Comparison of ENCODE assay signal across 1 cellular context in genomic region chr3:129490273-129490675, GRCh38.
TF ChIP-seq lines count a peak whose summit lies in the region.

No MANE protein-coding gene starts in this region.

TF ChIP-seq in HepG2, 621 proteins besides CTCF, POLR2A, EP300 and RAD21 (continued from another document and continues in another):
- TF ChIP-seq UBTF (CRISPR knock-in tag; IDR thresholded peaks at IDR 0.05) (no peak), ZNF546 (CRISPR knock-in tag; conservative IDR thresholded peaks at IDR 0.05) (no peak), CEBPB (IDR thresholded peaks at IDR 0.05; ENCODE audit: borderline replicate concordance, low read depth, low read length) (no peak), ATF4 (CRISPR knock-in tag; IDR thresholded peaks at IDR 0.05) (no peak), ARID3A (IDR thresholded peaks at IDR 0.05; ENCODE audit: low read depth, low read length) (no peak), ZFY (CRISPR knock-in tag; IDR thresholded peaks at IDR 0.05) (no peak), JDP2 (CRISPR knock-in tag; IDR thresholded peaks at IDR 0.05; ENCODE audit: borderline replicate concordance) (no peak), ZNF430 (CRISPR knock-in tag; IDR thresholded peaks at IDR 0.05) (0 out of 2 replicates have a peak, but pooled peaks have one; percentile 62), ZNF678 (CRISPR knock-in tag; IDR thresholded peaks at IDR 0.05) (no peak), ZNF770 (CRISPR knock-in tag; IDR thresholded peaks at IDR 0.05) (no peak), PHF5A (CRISPR knock-in tag; IDR thresholded peaks at IDR 0.05; ENCODE audit: low read depth, unreplicated experiment) (no peak), HOXA7 (CRISPR knock-in tag; IDR thresholded peaks at IDR 0.05) (no peak), DNMT1 (CRISPR knock-in tag; IDR thresholded peaks at IDR 0.05) (no peak), NFE2 (CRISPR knock-in tag; IDR thresholded peaks at IDR 0.05) (0 out of 2 replicates have a peak, but pooled peaks have one; percentile 39), GTF2F1 (IDR thresholded peaks at IDR 0.05; ENCODE audit: low read length) (no peak), SMARCC2 (IDR thresholded peaks at IDR 0.05) (no peak), ZNF639 (CRISPR knock-in tag; conservative IDR thresholded peaks at IDR 0.05) (no peak), ZNF335 (CRISPR knock-in tag; IDR thresholded peaks at IDR 0.05) (no peak), ZNF710 (CRISPR knock-in tag; IDR thresholded peaks at IDR 0.05; ENCODE audit: borderline replicate concordance) (no peak), KDM2A (CRISPR knock-in tag; IDR thresholded peaks at IDR 0.05; ENCODE audit: borderline replicate concordance, low read depth) (peak; percentile 57), ZNF275 (CRISPR knock-in tag; IDR thresholded peaks at IDR 0.05; ENCODE audit: borderline replicate concordance) (no peak), KLF16 (CRISPR knock-in tag; IDR thresholded peaks at IDR 0.05) (peak in 1 of 2 experiments; percentile 49; a peak in 1 of 4 replicates), FOSL1 (CRISPR knock-in tag; IDR thresholded peaks at IDR 0.05; ENCODE audit: borderline replicate concordance) (no peak), ZBTB10 (CRISPR knock-in tag; IDR thresholded peaks at IDR 0.05; ENCODE audit: borderline replicate concordance) (no peak), ZBTB40 (IDR thresholded peaks at IDR 0.05) (no peak), ZBTB40 (CRISPR knock-in tag; IDR thresholded peaks at IDR 0.05) (0 out of 2 replicates have a peak, but pooled peaks have one; percentile 21), KDM6A (CRISPR knock-in tag; IDR thresholded peaks at IDR 0.05; ENCODE audit: low read depth) (no peak), ZNF629 (CRISPR knock-in tag; conservative IDR thresholded peaks at IDR 0.05) (no peak), CC2D1A (CRISPR knock-in tag; IDR thresholded peaks at IDR 0.05) (no peak), SETDB1 (CRISPR knock-in tag; IDR thresholded peaks at IDR 0.05; ENCODE audit: borderline replicate concordance) (no peak), ARNT (IDR thresholded peaks at IDR 0.05) (no peak), ZNF83 (CRISPR knock-in tag; IDR thresholded peaks at IDR 0.05; ENCODE audit: borderline replicate concordance) (no peak), CBFB (CRISPR knock-in tag; IDR thresholded peaks at IDR 0.05) (no peak), CBX5 (CRISPR knock-in tag; IDR thresholded peaks at IDR 0.05; ENCODE audit: borderline replicate concordance) (no peak), MAFF (IDR thresholded peaks at IDR 0.05; ENCODE audit: low read depth, low read length) (peak; percentile 59), CEBPG (CRISPR knock-in tag; IDR thresholded peaks at IDR 0.05) (no peak)
